In the genomic region with DNA sequence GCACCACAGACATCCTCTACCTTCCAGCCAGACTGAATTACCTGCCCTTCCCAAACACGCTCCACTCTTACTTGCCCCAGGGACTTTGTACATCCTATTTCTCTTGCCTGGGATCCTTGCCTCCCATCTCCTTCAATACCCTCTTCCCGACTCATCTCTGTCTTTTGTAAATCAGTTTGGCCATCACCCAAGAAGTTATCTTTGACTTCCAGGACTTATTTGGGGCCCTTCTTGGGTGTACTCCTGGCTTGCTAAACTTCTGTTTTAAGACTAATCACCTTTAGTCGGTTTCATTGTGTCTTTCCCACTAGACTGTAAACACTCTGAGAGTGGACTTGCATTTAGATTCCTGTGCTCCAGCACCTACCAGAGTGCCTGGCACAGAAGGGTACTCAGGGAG, we compare ENCODE assay signal across 36 cellular contexts.
"Had no signal": no experiment of that assay in that cellular context is flagged by ENCODE, and none has a peak within 500 bp of the region (broad histone marks: within the 10 kb centered on the region; RNA-seq: fewer than 3 reads in every experiment).

No MANE protein-coding gene starts in this region.

- H3K27ac ChIP-seq: adrenal gland, body of pancreas, brain microvascular endothelial cell, breast epithelium, VCaP had no signal

- H3K27me3 ChIP-seq: adrenal gland, body of pancreas, brain microvascular endothelial cell, breast epithelium had no signal

- H3K4me1 ChIP-seq: adrenal gland, body of pancreas, breast epithelium had no signal

- H3K9me3 ChIP-seq: body of pancreas, breast epithelium had no signal

- H3K36me3 ChIP-seq: adrenal gland, brain microvascular endothelial cell, breast epithelium had no signal

- H3K27ac Mint-ChIP-seq: activated B cell treated with CpG ODN at 0.5 μM for 24 hours; activated CD4-positive, alpha-beta memory T cell treated with anti-CD3 and anti-CD28 coated beads for 36 hours; activated CD8-positive, alpha-beta T cell treated with anti-CD3 and anti-CD28 coated beads for 36 hours; activated naive CD4-positive, alpha-beta T cell treated with anti-CD3 and anti-CD28 coated beads for 36 hours; activated naive CD4-positive, alpha-beta T cell treated with anti-CD3 and anti-CD28 coated beads, Interleukin-2, amount 50 U/mL, for 72 hours; activated naive CD8-positive, alpha-beta T cell treated with anti-CD3 and anti-CD28 coated beads for 36 hours; activated T-cell treated with anti-CD3 and anti-CD28 coated beads, Interleukin-2, amount 50 U/mL, for 72 hours; activated T-helper 1 cell treated with anti-CD3 and anti-CD28 coated beads, Interleukin-12 subunit alpha, Interleukin-12 subunit beta, Interleukin-2, Interleukin-4 antibody, amounts not matched to agents 30 ng/mL and 10 ng/mL and 1 ng/mL, durations not matched to agents 14 hours and 24 hours and 36 hours; activated T-helper 17 cell treated with anti-CD3 and anti-CD28 coated beads, Interleukin-2, amount 50 U/mL, for 72 hours; T-helper 1 cell treated with Interleukin-12 subunit alpha and Interleukin-12 subunit beta and Interleukin-4 antibody, amounts not matched to agents 30 μg/mL and 1 μg/mL, for 36 hours; T-helper 2 cell treated with Interferon-gamma antibody and Interleukin-4, amounts not matched to agents 5 μg/mL and 100 μg/mL, for 36 hours had no signal

- H3K4me3 ChIP-seq: adrenal gland, body of pancreas, breast epithelium had no signal

- H3K36me3 Mint-ChIP-seq: activated CD4-positive, alpha-beta memory T cell treated with anti-CD3 and anti-CD28 coated beads for 36 hours; activated naive CD4-positive, alpha-beta T cell treated with anti-CD3 and anti-CD28 coated beads, Interleukin-2, amount 50 U/mL, for 72 hours; activated naive CD8-positive, alpha-beta T cell treated with anti-CD3 and anti-CD28 coated beads for 36 hours had no signal

- H3K27me3 Mint-ChIP-seq: activated B cell treated with CpG ODN at 0.5 μM for 24 hours; activated CD4-positive, alpha-beta memory T cell treated with anti-CD3 and anti-CD28 coated beads for 36 hours; activated CD8-positive, alpha-beta T cell treated with anti-CD3 and anti-CD28 coated beads for 36 hours; activated naive CD8-positive, alpha-beta T cell treated with anti-CD3 and anti-CD28 coated beads for 36 hours; activated T-helper 17 cell treated with anti-CD3 and anti-CD28 coated beads, Interleukin-2, amount 50 U/mL, for 72 hours had no signal

- FAIRE-seq: astrocyte, TTC549 had no signal

- H3K4me3 Mint-ChIP-seq: activated B cell treated with CpG ODN at 0.5 μM for 24 hours; activated CD4-positive, alpha-beta memory T cell treated with anti-CD3 and anti-CD28 coated beads for 36 hours; activated CD8-positive, alpha-beta T cell treated with anti-CD3 and anti-CD28 coated beads for 36 hours; activated naive CD4-positive, alpha-beta T cell treated with anti-CD3 and anti-CD28 coated beads for 36 hours; activated naive CD8-positive, alpha-beta T cell treated with anti-CD3 and anti-CD28 coated beads for 36 hours; activated T-cell treated with anti-CD3 and anti-CD28 coated beads, Interleukin-2, amount 50 U/mL, for 4 hours; activated T-cell treated with anti-CD3 and anti-CD28 coated beads, Interleukin-2, amount 50 U/mL, for 72 hours; activated T-helper 1 cell treated with anti-CD3 and anti-CD28 coated beads, Interleukin-12 subunit alpha, Interleukin-12 subunit beta, Interleukin-2, Interleukin-4 antibody, amounts not matched to agents 30 ng/mL and 10 ng/mL and 1 ng/mL, durations not matched to agents 14 hours and 24 hours and 36 hours; activated T-helper 17 cell treated with anti-CD3 and anti-CD28 coated beads, Interleukin-2, amount 50 U/mL, for 72 hours; T-helper 1 cell treated with Interleukin-12 subunit alpha and Interleukin-12 subunit beta and Interleukin-4 antibody, amounts not matched to agents 30 μg/mL and 1 μg/mL, for 36 hours; T-helper 2 cell treated with Interferon-gamma antibody and Interleukin-4, amounts not matched to agents 5 μg/mL and 100 μg/mL, for 36 hours had no signal

- H3K9me3 Mint-ChIP-seq: activated T-helper 1 cell treated with anti-CD3 and anti-CD28 coated beads, Interleukin-12 subunit alpha, Interleukin-12 subunit beta, Interleukin-2, Interleukin-4 antibody, amounts not matched to agents 30 ng/mL and 10 ng/mL and 1 ng/mL, durations not matched to agents 14 hours and 24 hours and 36 hours; T-helper 2 cell treated with Interferon-gamma antibody and Interleukin-4, amounts not matched to agents 5 μg/mL and 100 μg/mL, for 36 hours had no signal

- H3K4me1 Mint-ChIP-seq: activated B cell treated with CpG ODN at 0.5 μM for 24 hours; activated naive CD8-positive, alpha-beta T cell treated with anti-CD3 and anti-CD28 coated beads for 36 hours; activated T-helper 17 cell treated with anti-CD3 and anti-CD28 coated beads, Interleukin-2, amount 50 U/mL, for 72 hours had no signal

- DNase-seq: activated B cell treated with CpG ODN at 0.5 μM for 24 hours; activated CD4-positive, alpha-beta memory T cell treated with anti-CD3 and anti-CD28 coated beads for 36 hours; activated CD4-positive, alpha-beta T cell treated with anti-CD3 and anti-CD28 coated beads for 4 hours; activated CD4-positive, alpha-beta T cell treated with anti-CD3 and anti-CD28 coated beads, Interleukin-2, amount 50 U/mL, for 1 hour; activated CD4-positive, alpha-beta T cell treated with anti-CD3 and anti-CD28 coated beads, Interleukin-2, amount 50 U/mL, for 4 hours; activated CD4-positive, CD25-positive, alpha-beta regulatory T cell treated with anti-CD3 and anti-CD28 coated beads, Interleukin-2, amount 50 U/mL, for 72 hours; activated CD8-positive, alpha-beta memory T cell treated with anti-CD3 and anti-CD28 coated beads, Interleukin-2, amount 50 U/mL, for 4 hours; activated CD8-positive, alpha-beta T cell treated with anti-CD3 and anti-CD28 coated beads for 36 hours; activated effector memory CD4-positive, alpha-beta T cell treated with anti-CD3 and anti-CD28 coated beads, Interleukin-2, amount 50 U/mL, for 16 hours; activated gamma-delta T cell treated with Interleukin-2 at 50 U/mL for 16 hours; activated naive CD4-positive, alpha-beta T cell; activated naive CD4-positive, alpha-beta T cell treated with anti-CD3 and anti-CD28 coated beads for 36 hours; activated naive CD4-positive, alpha-beta T cell treated with anti-CD3 and anti-CD28 coated beads, Interleukin-2, amount 50 U/mL, for 16 hours; activated naive CD8-positive, alpha-beta T cell treated with anti-CD3 and anti-CD28 coated beads for 36 hours; activated T-cell treated with anti-CD3 and anti-CD28 coated beads for 4 hours; activated T-cell treated with anti-CD3 and anti-CD28 coated beads, Interleukin-2, amount 50 U/mL, for 1 hour; activated T-cell treated with anti-CD3 and anti-CD28 coated beads, Interleukin-2, amount 50 U/mL, for 4 hours; activated T-cell treated with anti-CD3 and anti-CD28 coated beads, Interleukin-2, amount 50 U/mL, for 72 hours; adrenal gland; amniotic stem cell; aorta; body of pancreas; brain microvascular endothelial cell; central memory CD4-positive, alpha-beta T cell; T-helper 1 cell; T-helper 2 cell; T-helper 9 cell had no signal

- ATAC-seq: activated CD8-positive, alpha-beta T cell treated with anti-CD3 and anti-CD28 coated beads for 36 hours; activated naive CD4-positive, alpha-beta T cell treated with anti-CD3 and anti-CD28 coated beads, Interleukin-2, amount 50 U/mL, for 72 hours; activated T-cell treated with anti-CD3 and anti-CD28 coated beads, Interleukin-2, amount 50 U/mL, for 4 hours; activated T-cell treated with anti-CD3 and anti-CD28 coated beads, Interleukin-2, amount 50 U/mL, for 72 hours; activated T-helper 17 cell treated with anti-CD3 and anti-CD28 coated beads, Interleukin-2, amount 50 U/mL, for 72 hours; body of pancreas had no signal
